1 cellular context compared by ENCODE assay signal in genomic region chr12:49982246-49983229, GRCh38.
A peak's percentile ranks its signal among the peaks of the same experiment; 100 is the strongest.
TF ChIP-seq lines count a peak whose summit lies in the region.

No MANE protein-coding gene starts in this region.

TF ChIP-seq in IMR-90, 13 proteins besides CTCF, POLR2A, EP300 and RAD21:
- TF ChIP-seq ELK1 (IDR thresholded peaks at IDR 0.05; ENCODE audit: borderline replicate concordance, low read depth, low read length) (no peak), CHD1 (IDR thresholded peaks at IDR 0.05; ENCODE audit: low read depth, low read length) (no peak), CEBPB (IDR thresholded peaks at IDR 0.05; ENCODE audit: low read depth, low read length) (peak; percentile 92)
